In the genomic region with DNA sequence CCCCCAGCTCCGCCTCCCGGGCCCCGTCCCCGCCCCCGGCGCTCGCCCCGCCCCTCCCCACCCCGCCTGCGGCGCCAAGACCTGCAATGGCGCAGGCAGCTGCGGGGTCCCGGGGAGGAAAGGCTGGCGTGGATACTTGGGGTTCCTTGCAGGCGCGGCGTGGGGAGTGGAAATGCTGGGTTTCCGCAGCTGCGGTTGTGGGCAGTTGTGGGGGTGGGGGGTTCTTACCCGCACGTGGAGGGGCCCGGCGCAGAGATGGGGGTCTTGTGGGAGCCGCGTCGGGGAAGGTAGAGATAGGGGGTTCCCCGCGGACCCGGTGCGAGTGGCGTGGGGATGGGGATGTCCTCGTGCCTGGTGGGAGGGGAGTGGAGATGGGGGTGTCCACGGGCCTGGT, we compare ENCODE assay signal across 1 cellular context.
TF ChIP-seq lines count a peak whose summit lies in the region.

No MANE protein-coding gene starts in this region.

TF ChIP-seq in GM23338, 12 proteins besides CTCF, POLR2A, EP300 and RAD21 (continued from another document):
- TF ChIP-seq, protein P1, sequence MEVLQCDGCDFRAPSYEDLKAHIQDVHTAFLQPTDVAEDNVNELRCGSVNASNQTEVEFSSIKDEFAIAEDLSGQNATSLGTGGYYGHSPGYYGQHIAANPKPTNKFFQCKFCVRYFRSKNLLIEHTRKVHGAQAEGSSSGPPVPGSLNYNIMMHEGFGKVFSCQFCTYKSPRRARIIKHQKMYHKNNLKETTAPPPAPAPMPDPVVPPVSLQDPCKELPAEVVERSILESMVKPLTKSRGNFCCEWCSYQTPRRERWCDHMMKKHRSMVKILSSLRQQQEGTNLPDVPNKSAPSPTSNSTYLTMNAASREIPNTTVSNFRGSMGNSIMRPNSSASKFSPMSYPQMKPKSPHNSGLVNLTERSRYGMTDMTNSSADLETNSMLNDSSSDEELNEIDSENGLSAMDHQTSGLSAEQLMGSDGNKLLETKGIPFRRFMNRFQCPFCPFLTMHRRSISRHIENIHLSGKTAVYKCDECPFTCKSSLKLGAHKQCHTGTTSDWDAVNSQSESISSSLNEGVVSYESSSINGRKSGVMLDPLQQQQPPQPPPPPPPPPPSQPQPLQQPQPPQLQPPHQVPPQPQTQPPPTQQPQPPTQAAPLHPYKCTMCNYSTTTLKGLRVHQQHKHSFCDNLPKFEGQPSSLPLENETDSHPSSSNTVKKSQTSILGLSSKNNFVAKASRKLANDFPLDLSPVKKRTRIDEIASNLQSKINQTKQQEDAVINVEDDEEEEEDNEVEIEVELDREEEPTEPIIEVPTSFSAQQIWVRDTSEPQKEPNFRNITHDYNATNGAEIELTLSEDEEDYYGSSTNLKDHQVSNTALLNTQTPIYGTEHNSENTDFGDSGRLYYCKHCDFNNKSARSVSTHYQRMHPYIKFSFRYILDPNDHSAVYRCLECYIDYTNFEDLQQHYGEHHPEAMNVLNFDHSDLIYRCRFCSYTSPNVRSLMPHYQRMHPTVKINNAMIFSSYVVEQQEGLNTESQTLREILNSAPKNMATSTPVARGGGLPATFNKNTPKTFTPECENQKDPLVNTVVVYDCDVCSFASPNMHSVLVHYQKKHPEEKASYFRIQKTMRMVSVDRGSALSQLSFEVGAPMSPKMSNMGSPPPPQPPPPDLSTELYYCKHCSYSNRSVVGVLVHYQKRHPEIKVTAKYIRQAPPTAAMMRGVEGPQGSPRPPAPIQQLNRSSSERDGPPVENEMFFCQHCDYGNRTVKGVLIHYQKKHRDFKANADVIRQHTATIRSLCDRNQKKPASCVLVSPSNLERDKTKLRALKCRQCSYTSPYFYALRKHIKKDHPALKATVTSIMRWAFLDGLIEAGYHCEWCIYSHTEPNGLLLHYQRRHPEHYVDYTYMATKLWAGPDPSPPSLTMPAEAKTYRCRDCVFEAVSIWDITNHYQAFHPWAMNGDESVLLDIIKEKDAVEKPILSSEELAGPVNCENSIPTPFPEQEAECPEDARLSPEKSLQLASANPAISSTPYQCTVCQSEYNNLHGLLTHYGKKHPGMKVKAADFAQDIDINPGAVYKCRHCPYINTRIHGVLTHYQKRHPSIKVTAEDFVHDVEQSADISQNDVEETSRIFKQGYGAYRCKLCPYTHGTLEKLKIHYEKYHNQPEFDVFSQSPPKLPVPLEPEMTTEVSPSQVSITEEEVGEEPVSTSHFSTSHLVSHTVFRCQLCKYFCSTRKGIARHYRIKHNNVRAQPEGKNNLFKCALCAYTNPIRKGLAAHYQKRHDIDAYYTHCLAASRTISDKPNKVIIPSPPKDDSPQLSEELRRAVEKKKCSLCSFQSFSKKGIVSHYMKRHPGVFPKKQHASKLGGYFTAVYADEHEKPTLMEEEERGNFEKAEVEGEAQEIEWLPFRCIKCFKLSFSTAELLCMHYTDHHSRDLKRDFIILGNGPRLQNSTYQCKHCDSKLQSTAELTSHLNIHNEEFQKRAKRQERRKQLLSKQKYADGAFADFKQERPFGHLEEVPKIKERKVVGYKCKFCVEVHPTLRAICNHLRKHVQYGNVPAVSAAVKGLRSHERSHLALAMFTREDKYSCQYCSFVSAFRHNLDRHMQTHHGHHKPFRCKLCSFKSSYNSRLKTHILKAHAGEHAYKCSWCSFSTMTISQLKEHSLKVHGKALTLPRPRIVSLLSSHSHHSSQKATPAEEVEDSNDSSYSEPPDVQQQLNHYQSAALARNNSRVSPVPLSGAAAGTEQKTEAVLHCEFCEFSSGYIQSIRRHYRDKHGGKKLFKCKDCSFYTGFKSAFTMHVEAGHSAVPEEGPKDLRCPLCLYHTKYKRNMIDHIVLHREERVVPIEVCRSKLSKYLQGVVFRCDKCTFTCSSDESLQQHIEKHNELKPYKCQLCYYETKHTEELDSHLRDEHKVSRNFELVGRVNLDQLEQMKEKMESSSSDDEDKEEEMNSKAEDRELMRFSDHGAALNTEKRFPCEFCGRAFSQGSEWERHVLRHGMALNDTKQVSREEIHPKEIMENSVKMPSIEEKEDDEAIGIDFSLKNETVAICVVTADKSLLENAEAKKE (CRISPR knock-in tag; IDR thresholded peaks at IDR 0.05) = no peak
- TF ChIP-seq EZH2 (IDR thresholded peaks at IDR 0.05; ENCODE audit: low read depth, unreplicated experiment) (no peak), ETS1 (IDR thresholded peaks at IDR 0.05) (no peak), POLR2AphosphoS5 (IDR thresholded peaks at IDR 0.05; ENCODE audit: low read depth) (peak; percentile 55; the same call in 1 of the 2 replicates), JUNB (IDR thresholded peaks at IDR 0.05; ENCODE audit: unreplicated experiment) (no peak)
